Comparison of ENCODE assay signal across 1 cellular context in genomic region chr14:103100281-103101121, GRCh38.
A peak's percentile ranks its signal among the peaks of the same experiment; 100 is the strongest.
TF ChIP-seq lines count a peak whose summit lies in the region.

No MANE protein-coding gene starts in this region.

TF ChIP-seq in HepG2, 621 proteins besides CTCF, POLR2A, EP300 and RAD21 (continued from another document and continues in another):
- TF ChIP-seq NFAT5 (CRISPR knock-in tag; IDR thresholded peaks at IDR 0.05) (0 out of 2 replicates have a peak, but pooled peaks have one; percentile 29), YEATS4 (CRISPR knock-in tag; IDR thresholded peaks at IDR 0.05; ENCODE audit: borderline replicate concordance) (peak; percentile 65; the same call in 1 of the 2 replicates), ZFP36L1 (CRISPR knock-in tag; IDR thresholded peaks at IDR 0.05) (peak; percentile 73; the same call in 1 of the 2 replicates), MTA1 (CRISPR knock-in tag; IDR thresholded peaks at IDR 0.05; ENCODE audit: borderline replicate concordance) (peak; percentile 82; the same call in 1 of the 2 replicates), MYC (CRISPR knock-in tag; IDR thresholded peaks at IDR 0.05; ENCODE audit: borderline replicate concordance) (peak; percentile 78), BHLHE40 (IDR thresholded peaks at IDR 0.05; ENCODE audit: low read length) (no peak), NR3C1 (CRISPR knock-in tag; IDR thresholded peaks at IDR 0.05) (no peak), CEBPB (IDR thresholded peaks at IDR 0.05; ENCODE audit: borderline replicate concordance, low read depth, low read length) (peak; percentile 94), ISL2 (CRISPR knock-in tag; IDR thresholded peaks at IDR 0.05) (peak; percentile 86), ZNF33B (CRISPR knock-in tag; IDR thresholded peaks at IDR 0.05) (no peak), ZNF224 (CRISPR knock-in tag; IDR thresholded peaks at IDR 0.05) (peak; percentile 90), MXD4 (CRISPR knock-in tag; IDR thresholded peaks at IDR 0.05) (peak; percentile 87), RFXANK (CRISPR knock-in tag; IDR thresholded peaks at IDR 0.05) (0 out of 2 replicates have a peak, but pooled peaks have one; percentile 16), ZNF225 (CRISPR knock-in tag; IDR thresholded peaks at IDR 0.05) (0 out of 2 replicates have a peak, but pooled peaks have one; percentile 45), BATF2 (CRISPR knock-in tag; IDR thresholded peaks at IDR 0.05) (no peak), ZNF883 (CRISPR knock-in tag; IDR thresholded peaks at IDR 0.05; ENCODE audit: not compliant biosample characterization) (no peak), ZBTB40 (IDR thresholded peaks at IDR 0.05) (no peak), ZBTB40 (CRISPR knock-in tag; IDR thresholded peaks at IDR 0.05) (peak; percentile 81), ZNF749 (CRISPR knock-in tag; IDR thresholded peaks at IDR 0.05; ENCODE audit: borderline replicate concordance) (peak; percentile 78; the same call in 1 of the 2 replicates), AHDC1 (CRISPR knock-in tag; IDR thresholded peaks at IDR 0.05; ENCODE audit: borderline replicate concordance) (peak; percentile 52; the same call in 1 of the 2 replicates), JUND (CRISPR knock-in tag; IDR thresholded peaks at IDR 0.05) (peak; percentile 69), TCF7 (IDR thresholded peaks at IDR 0.05; ENCODE audit: low read depth) (peak; percentile 81), MXD3 (CRISPR knock-in tag; IDR thresholded peaks at IDR 0.05) (no peak; the same call in none of the 2 replicates), ZNF142 (CRISPR knock-in tag; IDR thresholded peaks at IDR 0.05) (no peak; the same call in none of the 2 replicates), ZNF350 (CRISPR knock-in tag; IDR thresholded peaks at IDR 0.05; ENCODE audit: borderline replicate concordance, low read depth) (peak; percentile 93), SYNCRIP (IDR thresholded peaks at IDR 0.05; ENCODE audit: insufficient read depth, low read depth, low read length) (no peak)
